In genomic region chr3:46733026-46733800, GRCh38 we compare ENCODE assay signal across 2 cellular contexts.
TF ChIP-seq lines count a peak whose summit lies in the region.

No MANE protein-coding gene starts in this region.

TF ChIP-seq in HepG2, 621 proteins besides CTCF, POLR2A, EP300 and RAD21:
- TF ChIP-seq TCF7 (IDR thresholded peaks at IDR 0.05; ENCODE audit: low read depth) = no peak
- TF ChIP-seq ZHX2 (IDR thresholded peaks at IDR 0.05; ENCODE audit: low read depth) = no peak
- TF ChIP-seq ZHX2 (CRISPR knock-in tag; IDR thresholded peaks at IDR 0.05; ENCODE audit: borderline replicate concordance) = no peak
- TF ChIP-seq ZNF83 (CRISPR knock-in tag; IDR thresholded peaks at IDR 0.05; ENCODE audit: borderline replicate concordance) = no peak
- TF ChIP-seq HIC2 (CRISPR knock-in tag; IDR thresholded peaks at IDR 0.05; ENCODE audit: low read depth) = no peak
- TF ChIP-seq STAG1 (CRISPR knock-in tag; IDR thresholded peaks at IDR 0.05) = peak; percentile 40
- TF ChIP-seq ZNF280D (CRISPR knock-in tag; IDR thresholded peaks at IDR 0.05) = no peak
- TF ChIP-seq NR1H2 (CRISPR knock-in tag; IDR thresholded peaks at IDR 0.05; ENCODE audit: borderline replicate concordance, low read depth) = no peak
TF ChIP-seq in HepG2: peak in this region for 1.

TF ChIP-seq in WTC11, 78 proteins besides CTCF, POLR2A, EP300 and RAD21:
- TF ChIP-seq IRF2 (CRISPR knock-in tag; IDR thresholded peaks at IDR 0.05; ENCODE audit: borderline replicate concordance, low read depth) = no peak
- TF ChIP-seq ZNF121 (CRISPR knock-in tag; IDR thresholded peaks at IDR 0.05) = no peak
- TF ChIP-seq ATF6 (CRISPR knock-in tag; IDR thresholded peaks at IDR 0.05) = no peak
- TF ChIP-seq AFF4 (CRISPR knock-in tag; IDR thresholded peaks at IDR 0.05; ENCODE audit: borderline replicate concordance) = no peak
- no peak for TF ChIP-seq MXD4 (CRISPR knock-in tag; IDR thresholded peaks at IDR 0.05; ENCODE audit: borderline replicate concordance)
- no peak for TF ChIP-seq KAT7 (CRISPR knock-in tag; IDR thresholded peaks at IDR 0.05; ENCODE audit: borderline replicate concordance)
- TF ChIP-seq SOX15 (CRISPR knock-in tag; IDR thresholded peaks at IDR 0.05) = no peak
- no peak for TF ChIP-seq ZNF281 (CRISPR knock-in tag; IDR thresholded peaks at IDR 0.05)
